Comparison of ENCODE assay signal across 8 cellular contexts in genomic region chr5:55711531-55712022, GRCh38. TPM values are rescaled to one million over a fixed set of nuclear protein-coding genes. Genes with fewer than 3 reads are reported as not detected.
DNase-seq lines count a peak whose midpoint lies in the region; TF ChIP-seq lines count a peak whose summit lies in the region.

No MANE protein-coding gene starts in this region.

- H3K4me1 Mint-ChIP-seq in progenitor cell of endocrine pancreas (ENCODE audit: low read depth), result peaks cover 10% of the 10 kb centered on the region

- H3K27ac ChIP-seq in SK-N-MC (no peak overlapping the region), esophagus (ENCODE audit: low read depth in 2 of 2, low read length in 1 of 2) (peak overlapping the region; percentile 15 to 77)

- no peak for TF ChIP-seq CTCF in GM12865 (IDR thresholded peaks at IDR 0.05; ENCODE audit: insufficient read depth, low read depth, low read length, missing control alignments)
- TF ChIP-seq CTCF in progenitor cell of endocrine pancreas (IDR thresholded peaks at IDR 0.05; ENCODE audit: unreplicated experiment), result no peak

- no peaks in the 10 kb centered on the region for H3K27me3 Mint-ChIP-seq in progenitor cell of endocrine pancreas

- H3K9me3 Mint-ChIP-seq in progenitor cell of endocrine pancreas (ENCODE audit: low read depth), result peaks cover 7% of the 10 kb centered on the region

- peak overlapping the region; percentile 100 for H3K4me3 Mint-ChIP-seq in progenitor cell of endocrine pancreas (ENCODE audit: low read depth)

- no peaks in the 10 kb centered on the region for H3K9me3 ChIP-seq in SK-N-MC (ENCODE audit: low read depth, low read length)
- no peaks in the 10 kb centered on the region for H3K9me3 ChIP-seq in esophagus (ENCODE audit: control insufficient read depth in 2 of 2, insufficient read depth in 1 of 2, low read depth in 1 of 2, low read length in 1 of 2)

- peaks cover 0 to 2% of the 10 kb centered on the region in 2 donors for H3K4me1 ChIP-seq in esophagus (ENCODE audit: control insufficient read depth in 2 of 2, insufficient read depth in 2 of 2, low read length in 1 of 2)

- H3K9ac ChIP-seq in SK-N-MC (ENCODE audit: insufficient read length), result peak overlapping the region; percentile 70

- no peak for DNase-seq in GM12865 (ENCODE audit: low read depth)
- DNase-seq in SK-N-MC (ENCODE audit: low read depth, low spot score), result no peak
- DNase-seq in progenitor cell of endocrine pancreas (ENCODE audit: low spot score, unreplicated experiment), result no peak
- no peak for DNase-seq in NCI-H226
- no peak for DNase-seq in GM19240 (ENCODE audit: insufficient read length, low spot score)
- no peak for DNase-seq in central memory CD4-positive, alpha-beta T cell
- no peak for DNase-seq in NCI-H2227 treated with DMSO at 0.1 percent for 48 hours (lab: John Stamatoyannopoulos, UW)

- 5 to 8% methylated on average over 17 of the region's 17 CpGs for WGBS in esophagus, 2 donors

- H3K36me3 Mint-ChIP-seq in progenitor cell of endocrine pancreas (ENCODE audit: insufficient read depth), result peaks cover 2% of the 10 kb centered on the region

- no peaks in the 10 kb centered on the region for H3K36me3 ChIP-seq in SK-N-MC (ENCODE audit: insufficient read depth, low read length)
- peaks cover 0 to 2% of the 10 kb centered on the region in 2 donors for H3K36me3 ChIP-seq in esophagus (ENCODE audit: control insufficient read depth in 2 of 2, insufficient read depth in 2 of 2, low read length in 1 of 2)

- peak overlapping the region; percentile 97 for H3K27ac Mint-ChIP-seq in progenitor cell of endocrine pancreas

- H3K27me3 ChIP-seq in esophagus (ENCODE audit: control insufficient read depth in 1 of 2, insufficient read depth in 2 of 2, low read length in 2 of 2), result no peaks in the 10 kb centered on the region

- H3K4me3 ChIP-seq in GM12865 (ENCODE audit: low read depth, low read length), result peak overlapping the region; percentile 97
- H3K4me3 ChIP-seq in SK-N-MC, result peak overlapping the region; percentile 77
- peak overlapping the region; percentile 73 to 82 for H3K4me3 ChIP-seq in esophagus (ENCODE audit: low read depth in 1 of 2, low read length in 2 of 2)

RNA-seq across cellular contexts. Expression of gene SLC38A9, which starts 0.5 kb away (rescaled TPM):
- 1 to 10 TPM; 6.6 to 6.8 TPM for polyA plus RNA-seq in esophagus
- 42.9 and 49.9 TPM in 2 replicates for total RNA-seq in progenitor cell of endocrine pancreas

RNA-seq across cellular contexts. Expression of gene DDX4, which starts 26.3 kb away (rescaled TPM):
- not detected for polyA plus RNA-seq in esophagus
- total RNA-seq in progenitor cell of endocrine pancreas, result not detected in 2 replicates
